ENCODE assay signal across 15 cellular contexts in genomic region chr15:45435124-45435903, GRCh38. TPM values are rescaled to one million over a fixed set of nuclear protein-coding genes. Genes with fewer than 3 reads are reported as not detected.
DNase-seq lines count a peak whose midpoint lies in the region; ATAC-seq and TF ChIP-seq lines count a peak whose summit lies in the region.
"Had no signal": no experiment of that assay in that cellular context is flagged by ENCODE, and none has a peak within 500 bp of the region (broad histone marks: within the 10 kb centered on the region; RNA-seq: fewer than 3 reads in every experiment).

No MANE protein-coding gene starts in this region.

- dilution Hi-C loops in mammary epithelial cell (cut with HindIII; ENCODE audit: low sequenced_read_pairs) = no loop called here

- CTCF ChIA-PET in Panc1 (lab: Charles Lee) (no interaction called here), mammary epithelial cell (lab: Charles Lee; ENCODE audit: low non-redundant PET) (interaction anchor here (0.7 kb wide), 1 partner anchor 11 kb away, joined by 4 read pairs; no protein-coding TSS in a partner anchor)

- POLR2A ChIA-PET in Panc1 (lab: Charles Lee) = no interaction called here

- no peaks in the 10 kb centered on the region for H3K36me3 Mint-ChIP-seq in immature natural killer cell
- H3K36me3 Mint-ChIP-seq: CD4-positive, alpha-beta memory T cell had no signal

- peak; percentile 31; the same call in 1 of the 2 replicates for ATAC-seq in Panc1
- peak; percentile 44 for ATAC-seq in left colon
- no peak for ATAC-seq in stimulated activated naive CD8-positive, alpha-beta T cell treated with anti-CD3 and anti-CD28 coated beads, Interleukin-15, Interleukin-2, amounts not matched to agents 100 U/mL and 50 U/mL, for 24 hours

- TF ChIP-seq CTCF in C4-2B (conservative IDR thresholded peaks at IDR 0.05) (no peak), Panc1 (IDR thresholded peaks at IDR 0.05) (no peak), retinal pigment epithelial cell (conservative IDR thresholded peaks at IDR 0.05; ENCODE audit: low read depth, low read length) (no peak), mammary epithelial cell (conservative IDR thresholded peaks at IDR 0.05 in 1 of 2, IDR thresholded peaks at IDR 0.05 in 1 of 2; ENCODE audit: extremely low read depth in 1 of 2, insufficient read depth in 1 of 2, low read depth in 1 of 2, low read length in 2 of 2) (no peak)

- in situ Hi-C loops in Panc1 (cut with HindIII; ENCODE audit: low pct_unique_long_range_greater_than_20kb, low sequenced_read_pairs) = no loop called here
- in situ Hi-C loops in mammary epithelial cell (cut with MboI; ENCODE audit: low sequenced_read_pairs in 2 of 2) = no loop called here

- no peak overlapping the region for H3K4me2 ChIP-seq in mammary epithelial cell (ENCODE audit: insufficient read depth, low read depth, low read length)

- H3K9me3 ChIP-seq in Panc1 (ENCODE audit: control insufficient read depth, insufficient read depth, low read depth, low read length) (no peaks in the 10 kb centered on the region), mammary epithelial cell (replicated peaks; ENCODE audit: insufficient read depth, low read length) (no peaks in the 10 kb centered on the region)
- H3K9me3 ChIP-seq: HAP-1 had no signal

- 84% methylated on average over 8 of the region's 8 CpGs for WGBS in mammary epithelial cell (ENCODE audit: low coverage, missing lambda C conversion rate)

- no peak overlapping the region for H2AFZ ChIP-seq in mammary epithelial cell (ENCODE audit: low read depth, low read length)
- H2AFZ ChIP-seq: GM23248 had no signal

- no peaks in the 10 kb centered on the region for H3K27me3 Mint-ChIP-seq in immature natural killer cell (ENCODE audit: low read depth in 3 of 3)

- no peaks in the 10 kb centered on the region for H3K79me2 ChIP-seq in mammary epithelial cell (ENCODE audit: insufficient read depth, low read length)

- no TSS peak for BruUV-seq in Panc1 (replicated peaks; lab: Mats Ljungman, UMichigan)
- BruUV-seq in mammary epithelial cell (replicated peaks; lab: Mats Ljungman, UMichigan) = no TSS peak

- H3K36me3 ChIP-seq in Panc1 (ENCODE audit: control insufficient read depth, insufficient read depth, low read length) (no peaks in the 10 kb centered on the region), mammary epithelial cell (ENCODE audit: insufficient read depth, low read length) (no peaks in the 10 kb centered on the region)
- H3K36me3 ChIP-seq: HAP-1 had no signal

- H4K20me1 ChIP-seq in mammary epithelial cell (ENCODE audit: insufficient read depth, low read length) = no peaks in the 10 kb centered on the region

- no peaks in the 10 kb centered on the region for H3K27me3 ChIP-seq in Panc1 (ENCODE audit: control insufficient read depth, insufficient read depth, low read length)
- H3K27me3 ChIP-seq in mammary epithelial cell (ENCODE audit: insufficient read depth, low read length) = no peaks in the 10 kb centered on the region

- H3K4me3 Mint-ChIP-seq in immature natural killer cell = no peak overlapping the region
- H3K4me3 Mint-ChIP-seq: CD4-positive, alpha-beta memory T cell had no signal

- no peak overlapping the region for H3K9ac ChIP-seq in mammary epithelial cell (ENCODE audit: insufficient read depth, low read length)
- H3K9ac ChIP-seq: GM23248 had no signal

- peak overlapping the region; percentile 90; the same call in 1 of the 2 replicates for H3K27ac ChIP-seq in C4-2B
- H3K27ac ChIP-seq in Panc1 (ENCODE audit: low read length) = peak overlapping the region; percentile 49
- H3K27ac ChIP-seq in mammary epithelial cell (ENCODE audit: insufficient read depth, low read depth, low read length) = no peak overlapping the region
- H3K27ac ChIP-seq: GM23248 had no signal

- intact Hi-C loops in Panc1 (cut with micrococcal nuclease; ENCODE audit: unreplicated experiment) = no loop called here
- intact Hi-C loops in left colon (cut with DNase I, micrococcal nuclease) = no loop called here
- intact Hi-C loops in mammary epithelial cell (cut with micrococcal nuclease) = no loop called here

- peaks cover 18% of the 10 kb centered on the region for H3K4me1 ChIP-seq in Panc1 (ENCODE audit: control insufficient read depth, insufficient read depth, low read length)
- H3K4me1 ChIP-seq in mammary epithelial cell (ENCODE audit: insufficient read depth, low read length) = peaks cover 4% of the 10 kb centered on the region

- H3K9me3 Mint-ChIP-seq in immature natural killer cell = no peaks in the 10 kb centered on the region
- H3K9me3 Mint-ChIP-seq: CD4-positive, alpha-beta memory T cell had no signal

- H3K4me1 Mint-ChIP-seq in immature natural killer cell = peaks cover 2 to 5% of the 10 kb centered on the region in 2 donors
- H3K4me1 Mint-ChIP-seq: CD4-positive, alpha-beta memory T cell had no signal

- DNase-seq in Panc1 (ENCODE audit: low read depth, low spot score) (no peak), left colon (peak; percentile 51 to 74), retinal pigment epithelial cell (ENCODE audit: low read depth) (peak; percentile 38), mammary epithelial cell (no peak), occipital lobe (lab: John Stamatoyannopoulos, UW) (no peak), immature natural killer cell (no peak)
- no peak for DNase-seq in stimulated activated naive CD8-positive, alpha-beta T cell treated with anti-CD3 and anti-CD28 coated beads, Interleukin-15, Interleukin-2, amounts not matched to agents 100 U/mL and 50 U/mL, for 24 hours
- DNase-seq: ACHN; CD4-positive, alpha-beta memory T cell; DMS 273 treated with DMSO at 0.1 percent for 48 hours; DMS53; DND-41; GM23248 had no signal

- no peak overlapping the region for H3K27ac Mint-ChIP-seq in immature natural killer cell

- H3K4me3 ChIP-seq in Panc1 (ENCODE audit: low read depth in 2 of 2, low read length in 2 of 2) (no peak overlapping the region), retinal pigment epithelial cell (ENCODE audit: low read length) (no peak overlapping the region), mammary epithelial cell (replicated peaks in 1 of 3; ENCODE audit: insufficient read depth in 1 of 3, low read depth in 2 of 3, low read length in 3 of 3) (no peak overlapping the region)
- H3K4me3 ChIP-seq: GM23248, HAP-1 had no signal

RNA-seq across cellular contexts. Expression of gene GATM, which starts 57.0 kb away (rescaled TPM):
- total RNA-seq in Panc1 (2021; ENCODE audit: unreplicated experiment) = 7.6 TPM
- polyA plus RNA-seq in Panc1 (2012; ENCODE audit: insufficient read length) = 4.4 TPM
- 10 to 100 TPM in 1 of 2 donors, 1 to 10 TPM in 1; 3.5 to 12.0 TPM for total RNA-seq in left colon
- 1 to 10 TPM; 1.4 to 4.5 TPM for total RNA-seq in mammary epithelial cell
- polyA plus RNA-seq in mammary epithelial cell = 0.44 TPM
- polyA minus RNA-seq in mammary epithelial cell = not detected
- total RNA-seq in occipital lobe = 150 TPM
- 1 to 10 TPM in 1 of 3 donors, under 1 TPM in 2; 0.27 to 1.2 (median 0.54) TPM for polyA plus RNA-seq in immature natural killer cell
- total RNA-seq: GM23248 had no signal
- polyA plus RNA-seq: GM23248 had no signal

Comparison
In these comparisons a context has a peak if more than half of its experiments do, and no peak if none do; other contexts are left out.
1. DNase-seq: peak in left colon (2 of 2) and retinal pigment epithelial cell (single experiment); none in Panc1 (single experiment), mammary epithelial cell (single experiment), stimulated activated naive CD8-positive, alpha-beta T cell treated with anti-CD3 and anti-CD28 coated beads, Interleukin-15, Interleukin-2, amounts not matched to agents 100 U/mL and 50 U/mL, for 24 hours (single experiment), occipital lobe (single experiment) and immature natural killer cell (0 of 3).
2. RNA of gene GATM, which starts 57.0 kb away (total RNA-seq): 150 TPM in occipital lobe (single experiment); 3.5 to 12.0 TPM in left colon, 7.6 TPM in Panc1 (single experiment) and 1.4 to 4.5 TPM in mammary epithelial cell; every median in the first group is over 10 times any median in the second.